30 cellular contexts compared by ENCODE assay signal in genomic region chr11:94557992-94558391, GRCh38. TPM values are rescaled to one million over a fixed set of nuclear protein-coding genes. Genes with fewer than 3 reads are reported as not detected.
DNase-seq lines count a peak whose midpoint lies in the region; ATAC-seq, FAIRE-seq and TF ChIP-seq lines count a peak whose summit lies in the region.
"Had no signal": no experiment of that assay in that cellular context is flagged by ENCODE, and none has a peak within 500 bp of the region (broad histone marks: within the 10 kb centered on the region; RNA-seq: fewer than 3 reads in every experiment).

No MANE protein-coding gene starts in this region.

- ATAC-seq in HG03571 (IDR thresholded peaks at IDR 0.05; ENCODE audit: unreplicated experiment) (peak; percentile 9), GM12878 (peak; percentile 22), HG03439 (IDR thresholded peaks at IDR 0.05; ENCODE audit: unreplicated experiment) (no peak)
- ATAC-seq: gastroesophageal sphincter; left cardiac atrium; right cardiac atrium; stimulated activated memory B cell treated with anti-CD40 and anti-IgM and Interleukin-4, amounts not matched to agents 10 μg/mL and 1 μg/mL and 100 μg/mL, for 72 hours; T-cell had no signal

- no peak overlapping the region for H3K4me2 ChIP-seq in GM12878 (ENCODE audit: control insufficient read depth, insufficient read depth)
- H3K4me2 ChIP-seq: hepatocyte had no signal

- RAD21 ChIA-PET in GM12878 (lab: Charles Lee; ENCODE audit: unreplicated experiment), result interaction anchor here (1.2 kb wide), 1 partner anchor 39 kb away, joined by 3 read pairs; no protein-coding TSS in a partner anchor

- in situ Hi-C loops in GM12878 (cut with MboI), result no loop called here

- intact Hi-C loops in GM12878 (cut with micrococcal nuclease; ENCODE audit: unreplicated experiment) (no loop called here), spleen (cut with DNase I; ENCODE audit: low total_unique reads) (no loop called here)

- TF ChIP-seq POLR2A in GM12878 (IDR thresholded peaks at IDR 0.05; ENCODE audit: low read depth, low read length) (no peak), spleen (IDR thresholded peaks at IDR 0.05) (no peak)

- TF ChIP-seq EP300 in GM12878 (IDR thresholded peaks at IDR 0.05; ENCODE audit: borderline replicate concordance in 1 of 2, control insufficient read depth in 1 of 2, low read depth in 2 of 2, low read length in 2 of 2), result no peak

- no peaks in the 10 kb centered on the region for H4K20me1 ChIP-seq in GM12878 (ENCODE audit: control insufficient read depth, insufficient read depth)

- SMC1A ChIA-PET in GM12878 (lab: Charles Lee; ENCODE audit: uncharacterized antibody, unreplicated experiment), result interaction anchor here (0.9 to 1.0 kb wide), 2 partner anchors 23 to 26 kb away, joined by 3 read pairs; no protein-coding TSS in a partner anchor

- no peak overlapping the region for H3K27ac ChIP-seq in GM12878 (ENCODE audit: control insufficient read depth, insufficient read depth)
- H3K27ac ChIP-seq in spleen, result peak overlapping the region in 6 of 8 donors; percentile 45 to 77 (median 60)
- H3K27ac ChIP-seq: esophagus muscularis mucosa, gastroesophageal sphincter, hepatocyte, parathyroid adenoma, Peyer's patch had no signal

- WGBS in GM12878 (ENCODE audit: insufficient coverage, insufficient replicate concordance, low lambda C conversion rate, missing lambda C conversion rate), result 21% methylated on average over 1 of the region's 1 CpG
- 59 to 76% (median 61%) methylated on average over 1 of the region's 1 CpG for WGBS in spleen, 5 donors

- no peak for TF ChIP-seq RAD21 in GM12878 (IDR thresholded peaks at IDR 0.05; ENCODE audit: insufficient read depth, low read depth, low read length)

- H3K79me2 ChIP-seq in GM12878 (ENCODE audit: control insufficient read depth, insufficient read depth, low read length), result no peaks in the 10 kb centered on the region
- H3K79me2 ChIP-seq: parathyroid adenoma had no signal

- H2AFZ ChIP-seq in GM12878 (ENCODE audit: control insufficient read depth, low read depth, low read length), result no peak overlapping the region
- H2AFZ ChIP-seq: hepatocyte, parathyroid adenoma had no signal

- POLR2A ChIA-PET in GM12878 (lab: Charles Lee), result no interaction called here

- TF ChIP-seq CTCF in GM12878 (IDR thresholded peaks at IDR 0.05 in 2 of 3, conservative IDR thresholded peaks at IDR 0.05 in 1 of 3; ENCODE audit: control insufficient read depth in 2 of 3, extremely low read depth in 1 of 3, insufficient read depth in 1 of 3, low read depth in 3 of 3, low read length in 3 of 3) (no peak), spleen (IDR thresholded peaks at IDR 0.05 in 8 of 11, conservative IDR thresholded peaks at IDR 0.05 in 3 of 11) (no peak)

- H3K9me3 ChIP-seq in GM12878 (replicated peaks; ENCODE audit: control insufficient read depth, insufficient read depth, low read length) (no peaks in the 10 kb centered on the region), spleen (no peaks in the 10 kb centered on the region)
- H3K9me3 ChIP-seq: esophagus muscularis mucosa, gastroesophageal sphincter, Peyer's patch had no signal

- H3K27me3 ChIP-seq in GM12878 (replicated peaks in 1 of 2; ENCODE audit: control insufficient read depth in 2 of 2, insufficient read depth in 2 of 2, low read length in 1 of 2) (no peaks in the 10 kb centered on the region), spleen (replicated peaks in 1 of 7) (no peaks in the 10 kb centered on the region)
- H3K27me3 ChIP-seq: esophagus muscularis mucosa, gastroesophageal sphincter, hepatocyte, Peyer's patch had no signal

- no peaks in the 10 kb centered on the region for H3K4me1 ChIP-seq in GM12878 (ENCODE audit: control insufficient read depth, insufficient read depth, low read length)
- peaks cover 0 to 48% (median 4%) of the 10 kb centered on the region in 6 donors for H3K4me1 ChIP-seq in spleen
- H3K4me1 ChIP-seq: parathyroid adenoma had no signal

- H3K36me3 ChIP-seq in GM12878 (ENCODE audit: control insufficient read depth in 2 of 2, insufficient read depth in 2 of 2, low read length in 1 of 2) (no peaks in the 10 kb centered on the region), spleen (no peaks in the 10 kb centered on the region)
- H3K36me3 ChIP-seq: esophagus muscularis mucosa, gastroesophageal sphincter, Peyer's patch had no signal

- CTCF ChIA-PET in GM12878 (lab: Yijun Ruan, JAX), result interaction anchor here (1.0 kb wide), 1 partner anchor 9 kb away, joined by 3 read pairs; no protein-coding TSS in a partner anchor

- H3K4me3 ChIP-seq in GM12878 (no peak overlapping the region), spleen (no peak overlapping the region)
- H3K4me3 ChIP-seq: esophagus muscularis mucosa, gastroesophageal sphincter, hepatocyte, Peyer's patch had no signal

- FAIRE-seq in GM12878 (lab: Jason Lieb, UNC), result no peak

- no TSS peak for BruUV-seq in GM12878 (replicated peaks; lab: Mats Ljungman, UMichigan)

- no peak overlapping the region for H3K9ac ChIP-seq in GM12878 (ENCODE audit: control insufficient read depth, insufficient read depth, low read length)
- H3K9ac ChIP-seq: parathyroid adenoma had no signal

- DNase-seq in EH (ENCODE audit: low read depth) (peak; percentile 74), GM12878 (ENCODE audit: low read depth, low spot score) (no peak), spleen (no peak), putamen (ENCODE audit: low spot score) (no peak), OCI-M2 (lab: John Stamatoyannopoulos, UW; ENCODE audit: unreplicated experiment) (no peak)
- DNase-seq: activated CD4-positive, alpha-beta T cell treated with anti-CD3 and anti-CD28 coated beads, Interleukin-2, amount 50 U/mL, for 48 hours; activated CD4-positive, CD25-positive, alpha-beta regulatory T cell; activated naive CD4-positive, alpha-beta T cell treated with anti-CD3 and anti-CD28 coated beads for 36 hours; CD4-positive, alpha-beta memory T cell; dermis blood vessel endothelial cell; left cardiac atrium; NCI-H1092 treated with DMSO at 0.1 percent for 48 hours; NCI-H2029; NCI-H526; Peyer's patch; right cardiac atrium; stimulated activated CD4-positive, alpha-beta T cell treated with anti-CD3 and anti-CD28 coated beads, Interleukin-4, amount 100 ng/mL, for 4 hours; substantia nigra; T-cell had no signal

RNA-seq across cellular contexts. Expression of gene PIWIL4, which starts 9.2 kb away (rescaled TPM):
- 1.0 and 1.9 TPM in 2 replicates for total RNA-seq in GM12878 (2013; cell fraction: nucleolus; rRNA removed)
- total RNA-seq in GM12878 (2014; rRNA removed), result 0.23 and 0.60 TPM in 2 replicates
- 0.37 and 0.67 TPM in 2 replicates for total RNA-seq in GM12878 (2014; rRNA removed; fragmentation: Illumina TruSeq; extraction: Trizol)
- 0.46 and 0.53 TPM in 2 replicates for total RNA-seq in GM12878 (2021)
- 0.09 TPM for polyA plus RNA-seq in GM12878 (2011; ENCODE audit: low read depth)
- polyA plus RNA-seq in GM12878 (2011; rRNA removed), result 9.5 and 13.3 TPM in 2 replicates
- polyA plus RNA-seq in GM12878 (2011; cell fraction: cytosol; rRNA removed), result 7.9 and 11.7 TPM in 2 replicates
- 10.0 and 12.9 TPM in 2 replicates for polyA plus RNA-seq in GM12878 (2011; cell fraction: nucleus; rRNA removed)
- 0.20 and 0.22 TPM in 2 replicates for polyA plus RNA-seq in GM12878 (2012)
- polyA plus RNA-seq in GM12878 (2014; fragmentation: Illumina TruSeq; extraction: Trizol), result 0.57 and 1.8 TPM in 2 replicates
- under 1 TPM; 0.38 to 0.48 TPM for polyA plus RNA-seq in GM12878 (2014; fragmentation: Nextera tagmentation; extraction: Ambion mirVana)
- 0.34 and 0.36 TPM in 2 replicates for polyA plus RNA-seq in GM12878 (2014; rRNA removed)
- under 1 TPM; 0.42 to 0.73 TPM for polyA plus RNA-seq in GM12878 (2016; fragmentation: Nextera tagmentation; extraction: Ambion mirVana)
- 9.9 and 10.0 TPM in 2 replicates for polyA minus RNA-seq in GM12878 (2011; rRNA and poly(A)+ RNA removed)
- 2.6 and 3.9 TPM in 2 replicates for polyA minus RNA-seq in GM12878 (2011; cell fraction: cytosol; rRNA and poly(A)+ RNA removed)
- 5.8 and 6.4 TPM in 2 replicates for polyA minus RNA-seq in GM12878 (2011; cell fraction: nucleus; rRNA and poly(A)+ RNA removed)
- total RNA-seq in spleen, result 10 to 100 TPM in 1 of 7 donors, 1 to 10 TPM in 6; 3.5 to 10.3 (median 4.9) TPM
- polyA plus RNA-seq in spleen, result 1 to 10 TPM; 4.1 to 6.7 (median 5.5) TPM

RNA-seq across cellular contexts. Expression of gene FUT4, which starts 14.3 kb away (rescaled TPM):
- total RNA-seq in GM12878 (2013; cell fraction: nucleolus; rRNA removed), result 9.3 and 10.0 TPM in 2 replicates
- total RNA-seq in GM12878 (2014; rRNA removed), result 3.6 and 4.1 TPM in 2 replicates
- total RNA-seq in GM12878 (2014; rRNA removed; fragmentation: Illumina TruSeq; extraction: Trizol), result 2.1 and 2.2 TPM in 2 replicates
- 3.3 and 4.1 TPM in 2 replicates for total RNA-seq in GM12878 (2021)
- 0.60 TPM for polyA plus RNA-seq in GM12878 (2011; ENCODE audit: low read depth)
- 9.1 and 10.4 TPM in 2 replicates for polyA plus RNA-seq in GM12878 (2011; rRNA removed)
- polyA plus RNA-seq in GM12878 (2011; cell fraction: cytosol; rRNA removed), result 6.0 and 6.9 TPM in 2 replicates
- polyA plus RNA-seq in GM12878 (2011; cell fraction: nucleus; rRNA removed), result 7.8 and 9.6 TPM in 2 replicates
- 0.84 and 1.3 TPM in 2 replicates for polyA plus RNA-seq in GM12878 (2012)
- 2.4 TPM in 2 replicates for polyA plus RNA-seq in GM12878 (2014; fragmentation: Illumina TruSeq; extraction: Trizol)
- polyA plus RNA-seq in GM12878 (2014; fragmentation: Nextera tagmentation; extraction: Ambion mirVana), result under 1 TPM; 0.68 TPM
- polyA plus RNA-seq in GM12878 (2014; rRNA removed), result 3.5 and 3.6 TPM in 2 replicates
- 1 to 10 TPM in 1 of 2 experiments, under 1 TPM in 1; 0.76 to 1.4 TPM for polyA plus RNA-seq in GM12878 (2016; fragmentation: Nextera tagmentation; extraction: Ambion mirVana)
- polyA minus RNA-seq in GM12878 (2011; rRNA and poly(A)+ RNA removed), result 10.4 and 11.2 TPM in 2 replicates
- 3.7 and 4.3 TPM in 2 replicates for polyA minus RNA-seq in GM12878 (2011; cell fraction: cytosol; rRNA and poly(A)+ RNA removed)
- 10.3 and 16.1 TPM in 2 replicates for polyA minus RNA-seq in GM12878 (2011; cell fraction: nucleus; rRNA and poly(A)+ RNA removed)
- total RNA-seq in spleen, result 10 to 100 TPM in 3 of 7 donors, 1 to 10 TPM in 4; 8.9 to 12.8 (median 10.0) TPM
- polyA plus RNA-seq in spleen, result 1 to 10 TPM; 1.6 to 2.4 (median 2.0) TPM

RNA-seq across cellular contexts. Expression of gene C11orf97, which starts 45.7 kb away (rescaled TPM):
- total RNA-seq in GM12878 (2013; cell fraction: nucleolus; rRNA removed), result not detected in 2 replicates
- total RNA-seq in GM12878 (2014; rRNA removed) (not detected in 2 replicates), GM12878 (2014; rRNA removed; fragmentation: Illumina TruSeq; extraction: Trizol) (not detected in 2 replicates), GM12878 (2021) (not detected in 2 replicates), spleen (not detected)
- polyA plus RNA-seq in GM12878 (2011; ENCODE audit: low read depth), result not detected
- polyA plus RNA-seq in GM12878 (2011; rRNA removed) (not detected in 2 replicates), GM12878 (2014; fragmentation: Illumina TruSeq; extraction: Trizol) (not detected in 2 replicates), GM12878 (2014; fragmentation: Nextera tagmentation; extraction: Ambion mirVana) (not detected), GM12878 (2014; rRNA removed) (not detected in 2 replicates), GM12878 (2016; fragmentation: Nextera tagmentation; extraction: Ambion mirVana) (not detected), spleen (under 1 TPM in 1 of 3 donors, not detected in 2; 0.11 TPM)
- not detected in 2 replicates for polyA plus RNA-seq in GM12878 (2011; cell fraction: cytosol; rRNA removed)
- not detected in 2 replicates for polyA plus RNA-seq in GM12878 (2011; cell fraction: nucleus; rRNA removed)
- polyA plus RNA-seq in GM12878 (2012), result not detected in 2 replicates
- polyA minus RNA-seq in GM12878 (2011; rRNA and poly(A)+ RNA removed), result not detected in 2 replicates
- polyA minus RNA-seq in GM12878 (2011; cell fraction: cytosol; rRNA and poly(A)+ RNA removed), result not detected in 2 replicates
- polyA minus RNA-seq in GM12878 (2011; cell fraction: nucleus; rRNA and poly(A)+ RNA removed), result not detected in 2 replicates
- total RNA-seq: activated naive CD4-positive, alpha-beta T cell treated with anti-CD3 and anti-CD28 coated beads for 36 hours; activated T-helper 1 cell treated with anti-CD3 and anti-CD28 coated beads, Interleukin-12 subunit alpha, Interleukin-12 subunit beta, Interleukin-2, Interleukin-4 antibody, amounts not matched to agents 30 ng/mL and 10 ng/mL and 1 ng/mL, durations not matched to agents 14 hours and 24 hours and 36 hours; cardiac septum; CD4-positive, alpha-beta memory T cell; dermis blood vessel endothelial cell; esophagus muscularis mucosa; gastroesophageal sphincter; hepatocyte; HT-29; left cardiac atrium; lung microvascular endothelial cell; Peyer's patch; right cardiac atrium; T-cell had no signal
- polyA plus RNA-seq: CD4-positive, alpha-beta memory T cell; right cardiac atrium had no signal
